ENCODE assay signal across 23 cellular contexts in the genomic region with DNA sequence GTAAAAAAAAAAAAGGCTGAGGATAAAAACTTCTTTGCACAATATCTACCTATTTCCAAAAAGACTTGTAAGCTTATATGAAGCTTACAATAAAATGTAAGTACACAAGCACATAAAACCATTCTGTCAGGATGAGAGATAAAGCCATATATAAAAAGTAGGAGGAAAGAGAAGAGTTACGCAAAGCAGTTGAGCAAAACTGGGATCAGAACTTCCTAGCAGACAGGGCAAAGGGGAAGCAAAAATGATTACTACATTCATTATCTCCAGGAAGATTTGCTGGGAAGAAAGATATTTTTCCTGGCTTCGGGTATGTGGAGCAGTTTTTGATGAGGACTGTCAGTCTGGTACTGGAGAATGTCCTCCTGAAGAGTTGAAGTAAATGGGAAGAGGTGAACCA.
DNase-seq lines count a peak whose midpoint lies in the region; ATAC-seq and TF ChIP-seq lines count a peak whose summit lies in the region.
"Had no signal": no experiment of that assay in that cellular context is flagged by ENCODE, and none has a peak within 500 bp of the region (broad histone marks: within the 10 kb centered on the region; RNA-seq: fewer than 3 reads in every experiment).

No MANE protein-coding gene starts in this region.

- H3K79me2 ChIP-seq in parathyroid adenoma: no peaks in the 10 kb centered on the region

- ATAC-seq in left ventricle myocardium superior: no peak
- no peak for ATAC-seq in HG03442 (IDR thresholded peaks at IDR 0.05; ENCODE audit: unreplicated experiment)
- no peak for ATAC-seq in HG03571 (IDR thresholded peaks at IDR 0.05; ENCODE audit: unreplicated experiment)
- no peak for ATAC-seq in GM21737 (IDR thresholded peaks at IDR 0.05; ENCODE audit: unreplicated experiment)

- H3K4me1 ChIP-seq in left ventricle myocardium inferior (peaks cover 60% of the 10 kb centered on the region), parathyroid adenoma (peaks cover under 1% of the 10 kb centered on the region)
- H3K4me1 ChIP-seq: HAP-1 had no signal

- no peak overlapping the region for H2AFZ ChIP-seq in parathyroid adenoma

- intact Hi-C loops in left ventricle myocardium inferior (cut with micrococcal nuclease): no loop called here
- intact Hi-C loops in left ventricle myocardium superior (cut with micrococcal nuclease): no loop called here

- no peak overlapping the region for H3K4me2 ChIP-seq in parathyroid adenoma (ENCODE audit: low read length)

- H3K27me3 ChIP-seq in left ventricle myocardium inferior (ENCODE audit: low read depth) (no peaks in the 10 kb centered on the region), parathyroid adenoma (ENCODE audit: control insufficient read depth, insufficient read depth, low read length) (no peaks in the 10 kb centered on the region)
- H3K27me3 ChIP-seq: BLaER1 treated with 17β-estradiol and CSF1 and Interleukin-3, amounts not matched to agents 10 nM and 100 nM had no signal

- H3K9ac ChIP-seq in parathyroid adenoma: no peak overlapping the region
- H3K9ac ChIP-seq: BLaER1 treated with 17β-estradiol and CSF1 and Interleukin-3, amounts not matched to agents 10 nM and 100 nM had no signal

- H3K9me3 ChIP-seq in left ventricle myocardium inferior (replicated peaks) (no peaks in the 10 kb centered on the region), parathyroid adenoma (ENCODE audit: control insufficient read depth, low read length) (no peaks in the 10 kb centered on the region)
- H3K9me3 ChIP-seq: BLaER1 treated with 17β-estradiol and CSF1 and Interleukin-3, amounts not matched to agents 10 nM and 100 nM; HAP-1 had no signal

- H3K27ac ChIP-seq in left ventricle myocardium inferior (replicated peaks) (peak overlapping the region; percentile 84), parathyroid adenoma (peak overlapping the region; percentile 41)
- H3K27ac ChIP-seq: HL-60, RWPE1 had no signal

- no peak for DNase-seq in left ventricle myocardium inferior
- no peak for DNase-seq in left ventricle myocardium superior
- DNase-seq in fibroblast of villous mesenchyme (ENCODE audit: low read depth): peak; percentile 83
- DNase-seq: CD4-positive, alpha-beta T cell; DMS53; GOT3; HFFc6; NCI-H1048; NCI-H1417; NCI-H1694 treated with DMSO at 0.1 percent for 48 hours; NCI-H2081; NCI-H226; NCI-H510A; NCI-H69; SHP77 treated with DMSO at 0.1 percent for 48 hours had no signal

- H3K36me3 ChIP-seq in left ventricle myocardium inferior: no peaks in the 10 kb centered on the region
- no peaks in the 10 kb centered on the region for H3K36me3 ChIP-seq in parathyroid adenoma (ENCODE audit: control insufficient read depth, insufficient read depth, low read length)
- H3K36me3 ChIP-seq: BLaER1 treated with 17β-estradiol and CSF1 and Interleukin-3, amounts not matched to agents 10 nM and 100 nM; HAP-1 had no signal

- TF ChIP-seq CTCF in left ventricle myocardium inferior (IDR thresholded peaks at IDR 0.05; ENCODE audit: borderline replicate concordance) (no peak), fibroblast of villous mesenchyme (IDR thresholded peaks at IDR 0.05; ENCODE audit: insufficient read depth, low read depth, low read length) (no peak), parathyroid adenoma (IDR thresholded peaks at IDR 0.05) (no peak)

- no peak overlapping the region for H3K4me3 ChIP-seq in left ventricle myocardium inferior
- no peak overlapping the region for H3K4me3 ChIP-seq in fibroblast of villous mesenchyme (ENCODE audit: low read depth, low read length)
- no peak overlapping the region for H3K4me3 ChIP-seq in parathyroid adenoma (ENCODE audit: low read depth, low read length)
- H3K4me3 ChIP-seq: BLaER1 treated with 17β-estradiol and CSF1 and Interleukin-3, amounts not matched to agents 10 nM and 100 nM; HAP-1 had no signal
